1 cellular context compared by ENCODE assay signal in the genomic region with DNA sequence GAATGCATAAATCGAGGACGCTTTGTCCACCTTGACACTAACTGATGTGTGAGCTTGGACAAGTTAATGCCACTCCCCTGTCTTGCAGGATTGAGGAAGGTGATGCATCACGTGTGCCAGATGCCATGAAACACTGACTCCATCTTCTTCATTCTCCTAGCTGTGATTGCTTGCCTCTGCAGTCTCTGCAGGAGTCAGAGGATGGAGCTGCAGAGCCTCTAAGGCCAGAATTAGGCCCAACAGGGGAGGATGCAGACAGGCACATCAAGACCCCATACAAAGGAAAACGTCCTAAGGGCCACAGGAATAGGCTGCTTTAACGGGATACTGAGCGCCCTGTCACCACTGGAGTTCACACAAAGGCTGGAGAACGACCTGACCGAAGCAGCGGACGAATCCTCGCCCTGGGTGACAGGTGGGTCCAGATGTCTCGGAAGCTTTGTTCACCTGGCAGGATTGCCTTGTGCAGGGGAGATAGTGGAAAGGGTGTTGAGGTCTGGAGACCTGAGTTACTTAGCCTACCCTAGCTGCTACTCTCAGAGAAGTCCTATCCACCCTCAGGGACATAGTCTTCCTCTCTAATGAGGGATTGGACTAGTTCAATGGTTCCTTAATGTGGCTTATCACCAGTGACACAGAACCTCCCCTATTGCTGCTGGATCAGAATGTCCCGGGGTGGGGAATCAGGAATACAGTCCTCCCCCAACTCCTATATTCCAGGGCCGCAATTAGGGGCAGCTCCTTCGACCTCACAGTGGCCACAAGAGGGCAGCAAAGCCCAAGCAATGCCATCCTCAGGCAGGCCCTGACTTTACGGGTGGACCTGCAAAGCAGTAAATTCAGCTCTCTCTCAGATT.
TF ChIP-seq lines count a peak whose summit lies in the region.

No MANE protein-coding gene starts in this region.

TF ChIP-seq in HepG2, 621 proteins besides CTCF, POLR2A, EP300 and RAD21 (continued from another document and continues in another):
- no peak for TF ChIP-seq ZNF350 (CRISPR knock-in tag; IDR thresholded peaks at IDR 0.05; ENCODE audit: borderline replicate concordance, low read depth)
- TF ChIP-seq REXO4 (CRISPR knock-in tag; IDR thresholded peaks at IDR 0.05; ENCODE audit: borderline replicate concordance): no peak
- TF ChIP-seq GATAD1 (CRISPR knock-in tag; IDR thresholded peaks at IDR 0.05): no peak
- TF ChIP-seq, protein P1, sequence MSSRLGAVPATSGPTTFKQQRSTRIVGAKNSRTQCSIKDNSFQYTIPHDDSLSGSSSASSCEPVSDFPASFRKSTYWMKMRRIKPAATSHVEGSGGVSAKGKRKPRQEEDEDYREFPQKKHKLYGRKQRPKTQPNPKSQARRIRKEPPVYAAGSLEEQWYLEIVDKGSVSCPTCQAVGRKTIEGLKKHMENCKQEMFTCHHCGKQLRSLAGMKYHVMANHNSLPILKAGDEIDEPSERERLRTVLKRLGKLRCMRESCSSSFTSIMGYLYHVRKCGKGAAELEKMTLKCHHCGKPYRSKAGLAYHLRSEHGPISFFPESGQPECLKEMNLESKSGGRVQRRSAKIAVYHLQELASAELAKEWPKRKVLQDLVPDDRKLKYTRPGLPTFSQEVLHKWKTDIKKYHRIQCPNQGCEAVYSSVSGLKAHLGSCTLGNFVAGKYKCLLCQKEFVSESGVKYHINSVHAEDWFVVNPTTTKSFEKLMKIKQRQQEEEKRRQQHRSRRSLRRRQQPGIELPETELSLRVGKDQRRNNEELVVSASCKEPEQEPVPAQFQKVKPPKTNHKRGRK (CRISPR knock-in tag; IDR thresholded peaks at IDR 0.05): no peak
- TF ChIP-seq MED8 (CRISPR knock-in tag; IDR thresholded peaks at IDR 0.05; ENCODE audit: insufficient replicate concordance): no peak
- no peak for TF ChIP-seq SIX1 (CRISPR knock-in tag; IDR thresholded peaks at IDR 0.05; ENCODE audit: borderline replicate concordance)
- no peak for TF ChIP-seq HNRNPL (IDR thresholded peaks at IDR 0.05; ENCODE audit: low read depth, low read length)
- no peak for TF ChIP-seq HDAC2 (CRISPR knock-in tag; IDR thresholded peaks at IDR 0.05)
- TF ChIP-seq ZNF850 (CRISPR knock-in tag; conservative IDR thresholded peaks at IDR 0.05): no peak
- peak; percentile 58 for TF ChIP-seq SMC3 (IDR thresholded peaks at IDR 0.05; ENCODE audit: low read length)
- TF ChIP-seq, protein P2, sequence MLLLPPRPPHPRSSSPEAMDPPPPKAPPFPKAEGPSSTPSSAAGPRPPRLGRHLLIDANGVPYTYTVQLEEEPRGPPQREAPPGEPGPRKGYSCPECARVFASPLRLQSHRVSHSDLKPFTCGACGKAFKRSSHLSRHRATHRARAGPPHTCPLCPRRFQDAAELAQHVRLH (CRISPR knock-in tag; IDR thresholded peaks at IDR 0.05; ENCODE audit: borderline replicate concordance, low read depth): no peak
- no peak for TF ChIP-seq ZNF615 (CRISPR knock-in tag; IDR thresholded peaks at IDR 0.05; ENCODE audit: borderline replicate concordance)
- no peak for TF ChIP-seq ZNF7 (CRISPR knock-in tag; IDR thresholded peaks at IDR 0.05)
- peak; percentile 23; the same call in 1 of the 2 replicates for TF ChIP-seq ZFY (CRISPR knock-in tag; IDR thresholded peaks at IDR 0.05)
- TF ChIP-seq, protein P3, sequence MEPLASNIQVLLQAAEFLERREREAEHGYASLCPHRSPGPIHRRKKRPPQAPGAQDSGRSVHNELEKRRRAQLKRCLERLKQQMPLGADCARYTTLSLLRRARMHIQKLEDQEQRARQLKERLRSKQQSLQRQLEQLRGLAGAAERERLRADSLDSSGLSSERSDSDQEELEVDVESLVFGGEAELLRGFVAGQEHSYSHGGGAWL (CRISPR knock-in tag; IDR thresholded peaks at IDR 0.05): no peak
- TF ChIP-seq MATR3 (CRISPR knock-in tag; IDR thresholded peaks at IDR 0.05): no peak
- TF ChIP-seq, protein P4, sequence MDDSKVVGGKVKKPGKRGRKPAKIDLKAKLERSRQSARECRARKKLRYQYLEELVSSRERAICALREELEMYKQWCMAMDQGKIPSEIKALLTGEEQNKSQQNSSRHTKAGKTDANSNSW (CRISPR knock-in tag; IDR thresholded peaks at IDR 0.05; ENCODE audit: borderline replicate concordance): no peak
- TF ChIP-seq ZNF331 (CRISPR knock-in tag; IDR thresholded peaks at IDR 0.05): no peak
- TF ChIP-seq NFKBIZ (CRISPR knock-in tag; IDR thresholded peaks at IDR 0.05): no peak
- TF ChIP-seq, protein P5, sequence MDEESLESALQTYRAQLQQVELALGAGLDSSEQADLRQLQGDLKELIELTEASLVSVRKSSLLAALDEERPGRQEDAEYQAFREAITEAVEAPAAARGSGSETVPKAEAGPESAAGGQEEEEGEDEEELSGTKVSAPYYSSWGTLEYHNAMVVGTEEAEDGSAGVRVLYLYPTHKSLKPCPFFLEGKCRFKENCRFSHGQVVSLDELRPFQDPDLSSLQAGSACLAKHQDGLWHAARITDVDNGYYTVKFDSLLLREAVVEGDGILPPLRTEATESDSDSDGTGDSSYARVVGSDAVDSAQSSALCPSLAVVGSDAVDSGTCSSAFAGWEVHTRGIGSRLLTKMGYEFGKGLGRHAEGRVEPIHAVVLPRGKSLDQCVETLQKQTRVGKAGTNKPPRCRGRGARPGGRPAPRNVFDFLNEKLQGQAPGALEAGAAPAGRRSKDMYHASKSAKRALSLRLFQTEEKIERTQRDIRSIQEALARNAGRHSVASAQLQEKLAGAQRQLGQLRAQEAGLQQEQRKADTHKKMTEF (CRISPR knock-in tag; IDR thresholded peaks at IDR 0.05): no peak
- TF ChIP-seq CHD4 (IDR thresholded peaks at IDR 0.05; ENCODE audit: borderline replicate concordance, low read length): no peak
- no peak for TF ChIP-seq ZNF264 (CRISPR knock-in tag; IDR thresholded peaks at IDR 0.05)
- TF ChIP-seq RXRA (CRISPR knock-in tag; IDR thresholded peaks at IDR 0.05): no peak
- TF ChIP-seq KDM2A (CRISPR knock-in tag; IDR thresholded peaks at IDR 0.05; ENCODE audit: borderline replicate concordance, low read depth): peak; percentile 22; the same call in 1 of the 2 replicates
- TF ChIP-seq CEBPG (CRISPR knock-in tag; IDR thresholded peaks at IDR 0.05): no peak
- TF ChIP-seq ZNF121 (CRISPR knock-in tag; IDR thresholded peaks at IDR 0.05): no peak
- TF ChIP-seq, protein P6, sequence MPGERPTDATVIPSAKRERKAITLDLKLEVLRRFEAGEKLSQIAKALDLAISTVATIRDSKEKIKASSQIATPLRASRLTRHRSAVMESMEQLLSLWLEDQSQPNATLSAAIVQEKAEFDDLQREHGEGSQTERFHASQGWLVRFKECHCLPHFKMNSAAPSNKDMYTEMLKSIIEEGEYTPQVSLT (CRISPR knock-in tag; IDR thresholded peaks at IDR 0.05; ENCODE audit: borderline replicate concordance, low read depth): no peak
- TF ChIP-seq, protein P7, sequence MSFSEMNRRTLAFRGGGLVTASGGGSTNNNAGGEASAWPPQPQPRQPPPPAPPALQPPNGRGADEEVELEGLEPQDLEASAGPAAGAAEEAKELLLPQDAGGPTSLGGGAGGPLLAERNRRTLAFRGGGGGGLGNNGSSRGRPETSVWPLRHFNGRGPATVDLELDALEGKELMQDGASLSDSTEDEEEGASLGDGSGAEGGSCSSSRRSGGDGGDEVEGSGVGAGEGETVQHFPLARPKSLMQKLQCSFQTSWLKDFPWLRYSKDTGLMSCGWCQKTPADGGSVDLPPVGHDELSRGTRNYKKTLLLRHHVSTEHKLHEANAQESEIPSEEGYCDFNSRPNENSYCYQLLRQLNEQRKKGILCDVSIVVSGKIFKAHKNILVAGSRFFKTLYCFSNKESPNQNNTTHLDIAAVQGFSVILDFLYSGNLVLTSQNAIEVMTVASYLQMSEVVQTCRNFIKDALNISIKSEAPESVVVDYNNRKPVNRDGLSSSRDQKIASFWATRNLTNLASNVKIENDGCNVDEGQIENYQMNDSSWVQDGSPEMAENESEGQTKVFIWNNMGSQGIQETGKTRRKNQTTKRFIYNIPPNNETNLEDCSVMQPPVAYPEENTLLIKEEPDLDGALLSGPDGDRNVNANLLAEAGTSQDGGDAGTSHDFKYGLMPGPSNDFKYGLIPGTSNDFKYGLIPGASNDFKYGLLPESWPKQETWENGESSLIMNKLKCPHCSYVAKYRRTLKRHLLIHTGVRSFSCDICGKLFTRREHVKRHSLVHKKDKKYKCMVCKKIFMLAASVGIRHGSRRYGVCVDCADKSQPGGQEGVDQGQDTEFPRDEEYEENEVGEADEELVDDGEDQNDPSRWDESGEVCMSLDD (CRISPR knock-in tag; IDR thresholded peaks at IDR 0.05; ENCODE audit: borderline replicate concordance): no peak
- TF ChIP-seq, protein P8, sequence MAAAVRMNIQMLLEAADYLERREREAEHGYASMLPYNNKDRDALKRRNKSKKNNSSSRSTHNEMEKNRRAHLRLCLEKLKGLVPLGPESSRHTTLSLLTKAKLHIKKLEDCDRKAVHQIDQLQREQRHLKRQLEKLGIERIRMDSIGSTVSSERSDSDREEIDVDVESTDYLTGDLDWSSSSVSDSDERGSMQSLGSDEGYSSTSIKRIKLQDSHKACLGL (CRISPR knock-in tag; IDR thresholded peaks at IDR 0.05): no peak
- TF ChIP-seq ZNF547 (CRISPR knock-in tag; IDR thresholded peaks at IDR 0.05): 0 out of 2 replicates have a peak, but pooled peaks have one; percentile 24
- no peak for TF ChIP-seq HOXD1 (CRISPR knock-in tag; IDR thresholded peaks at IDR 0.05)
- TF ChIP-seq SP4 (CRISPR knock-in tag; IDR thresholded peaks at IDR 0.05): no peak
- TF ChIP-seq RFX5 (IDR thresholded peaks at IDR 0.05; ENCODE audit: low read depth, low read length): no peak
- no peak for TF ChIP-seq ZKSCAN5 (CRISPR knock-in tag; IDR thresholded peaks at IDR 0.05)
- no peak for TF ChIP-seq GABPB1 (CRISPR knock-in tag; IDR thresholded peaks at IDR 0.05)
- TF ChIP-seq NCOR1 (IDR thresholded peaks at IDR 0.05; ENCODE audit: borderline replicate concordance, low read length): no peak
- TF ChIP-seq ZNF550 (CRISPR knock-in tag; IDR thresholded peaks at IDR 0.05; ENCODE audit: borderline replicate concordance): no peak
- TF ChIP-seq ARNT2 (CRISPR knock-in tag; IDR thresholded peaks at IDR 0.05; ENCODE audit: low read depth): no peak
- TF ChIP-seq FOXM1 (CRISPR knock-in tag; IDR thresholded peaks at IDR 0.05): no peak
- no peak for TF ChIP-seq WIZ (CRISPR knock-in tag; IDR thresholded peaks at IDR 0.05)
- TF ChIP-seq ZBTB38 (CRISPR knock-in tag; IDR thresholded peaks at IDR 0.05): no peak
- no peak for TF ChIP-seq ZNF558 (CRISPR knock-in tag; IDR thresholded peaks at IDR 0.05; ENCODE audit: borderline replicate concordance)
- TF ChIP-seq ZBTB3 (CRISPR knock-in tag; IDR thresholded peaks at IDR 0.05; ENCODE audit: borderline replicate concordance, low read depth): no peak
- TF ChIP-seq, protein P9, sequence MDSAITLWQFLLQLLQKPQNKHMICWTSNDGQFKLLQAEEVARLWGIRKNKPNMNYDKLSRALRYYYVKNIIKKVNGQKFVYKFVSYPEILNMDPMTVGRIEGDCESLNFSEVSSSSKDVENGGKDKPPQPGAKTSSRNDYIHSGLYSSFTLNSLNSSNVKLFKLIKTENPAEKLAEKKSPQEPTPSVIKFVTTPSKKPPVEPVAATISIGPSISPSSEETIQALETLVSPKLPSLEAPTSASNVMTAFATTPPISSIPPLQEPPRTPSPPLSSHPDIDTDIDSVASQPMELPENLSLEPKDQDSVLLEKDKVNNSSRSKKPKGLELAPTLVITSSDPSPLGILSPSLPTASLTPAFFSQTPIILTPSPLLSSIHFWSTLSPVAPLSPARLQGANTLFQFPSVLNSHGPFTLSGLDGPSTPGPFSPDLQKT (CRISPR knock-in tag; IDR thresholded peaks at IDR 0.05; ENCODE audit: borderline replicate concordance): no peak
- no peak for TF ChIP-seq CBFB (CRISPR knock-in tag; IDR thresholded peaks at IDR 0.05)
- TF ChIP-seq ZNF746 (CRISPR knock-in tag; IDR thresholded peaks at IDR 0.05): no peak
- no peak for TF ChIP-seq ATF7 (IDR thresholded peaks at IDR 0.05)
- TF ChIP-seq ATF7 (CRISPR knock-in tag; IDR thresholded peaks at IDR 0.05): no peak
- peak; percentile 64 for TF ChIP-seq XRCC5 (optimal IDR thresholded peaks at IDR 0.05; ENCODE audit: low read length)
- TF ChIP-seq, protein P10, sequence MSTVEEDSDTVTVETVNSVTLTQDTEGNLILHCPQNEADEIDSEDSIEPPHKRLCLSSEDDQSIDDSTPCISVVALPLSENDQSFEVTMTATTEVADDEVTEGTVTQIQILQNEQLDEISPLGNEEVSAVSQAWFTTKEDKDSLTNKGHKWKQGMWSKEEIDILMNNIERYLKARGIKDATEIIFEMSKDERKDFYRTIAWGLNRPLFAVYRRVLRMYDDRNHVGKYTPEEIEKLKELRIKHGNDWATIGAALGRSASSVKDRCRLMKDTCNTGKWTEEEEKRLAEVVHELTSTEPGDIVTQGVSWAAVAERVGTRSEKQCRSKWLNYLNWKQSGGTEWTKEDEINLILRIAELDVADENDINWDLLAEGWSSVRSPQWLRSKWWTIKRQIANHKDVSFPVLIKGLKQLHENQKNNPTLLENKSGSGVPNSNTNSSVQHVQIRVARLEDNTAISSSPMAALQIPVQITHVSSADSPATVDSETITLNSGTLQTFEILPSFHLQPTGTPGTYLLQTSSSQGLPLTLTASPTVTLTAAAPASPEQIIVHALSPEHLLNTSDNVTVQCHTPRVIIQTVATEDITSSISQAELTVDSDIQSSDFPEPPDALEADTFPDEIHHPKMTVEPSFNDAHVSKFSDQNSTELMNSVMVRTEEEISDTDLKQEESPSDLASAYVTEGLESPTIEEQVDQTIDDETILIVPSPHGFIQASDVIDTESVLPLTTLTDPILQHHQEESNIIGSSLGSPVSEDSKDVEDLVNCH (CRISPR knock-in tag; IDR thresholded peaks at IDR 0.05): no peak
- TF ChIP-seq, protein P11, sequence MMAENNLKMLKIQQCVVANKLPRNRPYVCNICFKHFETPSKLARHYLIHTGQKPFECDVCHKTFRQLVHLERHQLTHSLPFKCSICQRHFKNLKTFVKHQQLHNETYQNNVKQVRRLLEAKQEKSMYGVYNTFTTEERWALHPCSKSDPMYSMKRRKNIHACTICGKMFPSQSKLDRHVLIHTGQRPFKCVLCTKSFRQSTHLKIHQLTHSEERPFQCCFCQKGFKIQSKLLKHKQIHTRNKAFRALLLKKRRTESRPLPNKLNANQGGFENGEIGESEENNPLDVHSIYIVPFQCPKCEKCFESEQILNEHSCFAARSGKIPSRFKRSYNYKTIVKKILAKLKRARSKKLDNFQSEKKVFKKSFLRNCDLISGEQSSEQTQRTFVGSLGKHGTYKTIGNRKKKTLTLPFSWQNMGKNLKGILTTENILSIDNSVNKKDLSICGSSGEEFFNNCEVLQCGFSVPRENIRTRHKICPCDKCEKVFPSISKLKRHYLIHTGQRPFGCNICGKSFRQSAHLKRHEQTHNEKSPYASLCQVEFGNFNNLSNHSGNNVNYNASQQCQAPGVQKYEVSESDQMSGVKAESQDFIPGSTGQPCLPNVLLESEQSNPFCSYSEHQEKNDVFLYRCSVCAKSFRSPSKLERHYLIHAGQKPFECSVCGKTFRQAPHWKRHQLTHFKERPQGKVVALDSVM (CRISPR knock-in tag; IDR thresholded peaks at IDR 0.05): no peak
- no peak for TF ChIP-seq RBFOX2 (IDR thresholded peaks at IDR 0.05; ENCODE audit: low read depth, low read length)
- TF ChIP-seq FOXJ3 (CRISPR knock-in tag; IDR thresholded peaks at IDR 0.05; ENCODE audit: borderline replicate concordance): no peak
- TF ChIP-seq PCBP1 (IDR thresholded peaks at IDR 0.05; ENCODE audit: borderline replicate concordance, low read depth, low read length): no peak
